In the genomic region with DNA sequence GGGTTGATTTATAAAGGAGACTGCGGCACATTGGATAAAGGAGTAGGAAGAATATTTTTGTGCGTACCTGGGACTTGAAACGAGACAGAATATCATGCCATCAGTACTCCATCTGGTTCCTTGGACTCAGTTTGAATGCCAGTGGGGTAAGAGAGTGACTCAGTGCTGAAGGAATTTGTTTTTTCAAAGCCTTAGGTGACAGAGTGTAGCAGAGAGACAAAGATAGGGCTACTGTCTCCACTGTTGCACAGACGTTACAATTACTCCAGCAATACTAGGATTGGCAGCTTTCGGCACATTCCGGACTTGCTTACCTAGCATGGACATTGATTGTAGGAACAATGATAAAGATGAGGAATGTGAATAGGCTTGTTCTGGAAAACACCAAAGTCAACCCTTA, we compare ENCODE assay signal across 19 cellular contexts.
A peak's percentile ranks its signal among the peaks of the same experiment; 100 is the strongest.
DNase-seq lines count a peak whose midpoint lies in the region; TF ChIP-seq lines count a peak whose summit lies in the region.
"Had no signal": no experiment of that assay in that cellular context is flagged by ENCODE, and none has a peak within 500 bp of the region (broad histone marks: within the 10 kb centered on the region; RNA-seq: fewer than 3 reads in every experiment).

No MANE protein-coding gene starts in this region.

- 65 to 78% methylated on average over 6 of the region's 6 CpGs for WGBS in thyroid gland, 2 donors

- H3K4me3 ChIP-seq in thyroid gland (replicated peaks in 1 of 3), result no peak overlapping the region
- no peak overlapping the region for H3K4me3 ChIP-seq in PC-9
- H3K4me3 ChIP-seq: lower lobe of right lung, right atrium auricular region had no signal

- no peaks in the 10 kb centered on the region for H3K79me2 ChIP-seq in PC-9 (ENCODE audit: low read depth)

- no peak overlapping the region for H2AFZ ChIP-seq in PC-9

- H3K4me1 ChIP-seq in thyroid gland (peaks cover 0 to 6% of the 10 kb centered on the region in 2 donors), PC-9 (replicated peaks; ENCODE audit: insufficient read depth) (no peaks in the 10 kb centered on the region)
- H3K4me1 ChIP-seq: lower lobe of right lung had no signal

- H3K9me2 ChIP-seq in PC-9 (ENCODE audit: insufficient read depth), result no peaks in the 10 kb centered on the region

- H3K9me3 ChIP-seq in thyroid gland (no peaks in the 10 kb centered on the region), PC-9 (ENCODE audit: insufficient read depth, low read depth) (no peaks in the 10 kb centered on the region)
- H3K9me3 ChIP-seq: lower lobe of right lung, right atrium auricular region had no signal

- H3F3A ChIP-seq in PC-9 (ENCODE audit: insufficient read depth, low read depth), result no peaks in the 10 kb centered on the region

- no peak overlapping the region for H3K4me2 ChIP-seq in PC-9

- POLR2A ChIA-PET in PC-9 (lab: Charles Lee; ENCODE audit: unreplicated experiment), result no interaction called here

- TF ChIP-seq POLR2A in thyroid gland (IDR thresholded peaks at IDR 0.05), result no peak

- H4K20me1 ChIP-seq in PC-9 (ENCODE audit: insufficient read depth), result no peaks in the 10 kb centered on the region

- DNase-seq in NCI-H82 (lab: John Stamatoyannopoulos, UW) (peak; percentile 10), NCI-H82 treated with DMSO at 0.1 percent for 48 hours (lab: John Stamatoyannopoulos, UW; ENCODE audit: unreplicated experiment) (no peak), astrocyte of the hippocampus (ENCODE audit: low read depth, low spot score) (peak; percentile 69), iris pigment epithelial cell (ENCODE audit: low read depth) (peak; percentile 20), thyroid gland (peak; percentile 6 to 8), PC-9 (no peak)
- no peak for DNase-seq in effector CD4-positive, alpha-beta T cell
- no peak for DNase-seq in stimulated activated CD8-positive, alpha-beta memory T cell treated with anti-CD3 and anti-CD28 coated beads, Interleukin-4, amount 100 ng/mL, for 48 hours
- DNase-seq: activated CD8-positive, alpha-beta T cell treated with anti-CD3 and anti-CD28 coated beads, Interleukin-2, amount 10 ng/mL, durations not matched to agents 7 days and 5 days; CD4-positive, alpha-beta memory T cell; cortex of kidney; DND-41; lower lobe of right lung; NCI-H2107; NCI-H69; stimulated activated CD4-positive, alpha-beta T cell treated with anti-CD3 and anti-CD28 coated beads, Interleukin-1b, Interleukin-23, amount 100 ng/mL, for 48 hours had no signal

- CTCF ChIA-PET in PC-9 (lab: Charles Lee), result no interaction called here

- TF ChIP-seq CTCF in thyroid gland (IDR thresholded peaks at IDR 0.05) (no peak), PC-9 (conservative IDR thresholded peaks at IDR 0.05) (no peak)

- BruUV-seq in PC-9 (replicated peaks; lab: Mats Ljungman, UMichigan), result no TSS peak

- no peaks in the 10 kb centered on the region for H3K27me3 ChIP-seq in thyroid gland
- no peaks in the 10 kb centered on the region for H3K27me3 ChIP-seq in PC-9 (ENCODE audit: insufficient read depth, low read depth)
- H3K27me3 ChIP-seq: right atrium auricular region had no signal

- no peak overlapping the region for H3K27ac ChIP-seq in thyroid gland
- H3K27ac ChIP-seq in PC-9, result no peak overlapping the region
- H3K27ac ChIP-seq: 22Rv1, lower lobe of right lung, VCaP had no signal

- intact Hi-C loops in thyroid gland (cut with DNase I), result no loop called here
- intact Hi-C loops in PC-9 (cut with micrococcal nuclease; ENCODE audit: unreplicated experiment), result no loop called here

- H3K36me3 ChIP-seq in thyroid gland (no peaks in the 10 kb centered on the region), PC-9 (ENCODE audit: low read depth) (no peaks in the 10 kb centered on the region)
- H3K36me3 ChIP-seq: lower lobe of right lung, right atrium auricular region had no signal

Comparison
In these comparisons a context has a peak if more than half of its experiments do, and no peak if none do; other contexts are left out.
1. DNase-seq: peak in NCI-H82 (single experiment), astrocyte of the hippocampus (single experiment), iris pigment epithelial cell (single experiment) and thyroid gland (2 of 2); none in NCI-H82 treated with DMSO at 0.1 percent for 48 hours (single experiment), effector CD4-positive, alpha-beta T cell (single experiment), stimulated activated CD8-positive, alpha-beta memory T cell treated with anti-CD3 and anti-CD28 coated beads, Interleukin-4, amount 100 ng/mL, for 48 hours (single experiment) and PC-9 (0 of 2).